18 cellular contexts compared by ENCODE assay signal in genomic region chr3:41204369-41204768, GRCh38. TPM values are rescaled to one million over a fixed set of nuclear protein-coding genes. Genes with fewer than 3 reads are reported as not detected.
DNase-seq lines count a peak whose midpoint lies in the region; ATAC-seq and TF ChIP-seq lines count a peak whose summit lies in the region.
"Had no signal": no experiment of that assay in that cellular context is flagged by ENCODE, and none has a peak within 500 bp of the region (broad histone marks: within the 10 kb centered on the region; RNA-seq: fewer than 3 reads in every experiment).

No MANE protein-coding gene starts in this region.

- intact Hi-C loops in transverse colon (cut with DNase I; ENCODE audit: low total_unique reads) = no loop called here

- H3K36me3 ChIP-seq in OCI-LY1 (ENCODE audit: insufficient read depth, low read length) (peaks cover 14% of the 10 kb centered on the region), neural progenitor cell (no peaks in the 10 kb centered on the region), transverse colon (no peaks in the 10 kb centered on the region)
- H3K36me3 ChIP-seq: tibial artery had no signal

- peaks cover 5% of the 10 kb centered on the region for H4K20me1 ChIP-seq in OCI-LY1 (ENCODE audit: insufficient read depth, low read length)
- H4K20me1 ChIP-seq in neural progenitor cell (ENCODE audit: low read depth) = peaks cover 95% of the 10 kb centered on the region

- no peaks in the 10 kb centered on the region for H3K27me3 Mint-ChIP-seq in effector memory CD8-positive, alpha-beta T cell
- no peaks in the 10 kb centered on the region for H3K27me3 Mint-ChIP-seq in neural progenitor cell (ENCODE audit: insufficient read depth, low read depth)
- H3K27me3 Mint-ChIP-seq: stimulated activated memory B cell treated with anti-CD40 and anti-IgM and Interleukin-4, amounts not matched to agents 10 μg/mL and 1 μg/mL and 100 μg/mL, for 72 hours had no signal

- ATAC-seq in effector memory CD8-positive, alpha-beta T cell (replicated peaks) = no peak
- ATAC-seq in GM21619 (IDR thresholded peaks at IDR 0.05; ENCODE audit: unreplicated experiment) = no peak
- ATAC-seq: left cardiac atrium; stimulated activated memory B cell treated with anti-CD40 and anti-IgM and Interleukin-4, amounts not matched to agents 10 μg/mL and 1 μg/mL and 100 μg/mL, for 72 hours had no signal

- H3K4me1 Mint-ChIP-seq in effector memory CD8-positive, alpha-beta T cell (ENCODE audit: low read depth in 2 of 2) = peaks cover 63 to 85% of the 10 kb centered on the region in 2 donors
- H3K4me1 Mint-ChIP-seq in neural progenitor cell = peaks cover 17% of the 10 kb centered on the region

- H3K9me3 ChIP-seq in OCI-LY1 (ENCODE audit: low read length) (no peaks in the 10 kb centered on the region), neural progenitor cell (ENCODE audit: low read depth) (no peaks in the 10 kb centered on the region), transverse colon (no peaks in the 10 kb centered on the region)
- H3K9me3 ChIP-seq: tibial artery had no signal

- DNase-seq in G401 (ENCODE audit: low spot score) (peak; percentile 33), neural progenitor cell (ENCODE audit: low spot score) (no peak), transverse colon (no peak), NCI-H446 (lab: John Stamatoyannopoulos, UW) (no peak)
- DNase-seq in effector memory CD8-positive, alpha-beta T cell = no peak
- DNase-seq: activated CD4-positive, alpha-beta T cell treated with anti-CD3 and anti-CD28 coated beads for 1 hour; activated naive CD4-positive, alpha-beta T cell treated with anti-CD3 and anti-CD28 coated beads, Interleukin-2, amount 50 U/mL, for 16 hours; DMS79; effector CD8-positive, alpha-beta T cell; left cardiac atrium; NCI-H1048; NCI-H69; tibial artery had no signal

- peak overlapping the region; percentile 40 to 49 for H3K4me3 Mint-ChIP-seq in effector memory CD8-positive, alpha-beta T cell
- H3K4me3 Mint-ChIP-seq in neural progenitor cell = no peak overlapping the region
- H3K4me3 Mint-ChIP-seq: stimulated activated memory B cell treated with anti-CD40 and anti-IgM and Interleukin-4, amounts not matched to agents 10 μg/mL and 1 μg/mL and 100 μg/mL, for 72 hours had no signal

- H3K9me3 Mint-ChIP-seq in effector memory CD8-positive, alpha-beta T cell = no peaks in the 10 kb centered on the region
- H3K9me3 Mint-ChIP-seq in neural progenitor cell = peaks cover 32% of the 10 kb centered on the region
- H3K9me3 Mint-ChIP-seq: stimulated activated memory B cell treated with anti-CD40 and anti-IgM and Interleukin-4, amounts not matched to agents 10 μg/mL and 1 μg/mL and 100 μg/mL, for 72 hours had no signal

- no peak for TF ChIP-seq POLR2A in transverse colon (IDR thresholded peaks at IDR 0.05)

- H3K9ac ChIP-seq in OCI-LY1 (ENCODE audit: low read length) (no peak overlapping the region), neural progenitor cell (no peak overlapping the region)
- H3K9ac ChIP-seq: parathyroid adenoma had no signal

- H3K4me1 ChIP-seq in OCI-LY1 (ENCODE audit: insufficient read depth, low read length, severe bottlenecking) (peaks cover 52% of the 10 kb centered on the region), neural progenitor cell (peaks cover 68% of the 10 kb centered on the region), transverse colon (peaks cover 22 to 84% (median 59%) of the 10 kb centered on the region in 4 donors)

- H3K27me3 ChIP-seq in OCI-LY1 (ENCODE audit: insufficient read depth, low read length) (no peaks in the 10 kb centered on the region), neural progenitor cell (no peaks in the 10 kb centered on the region), transverse colon (no peaks in the 10 kb centered on the region)
- H3K27me3 ChIP-seq: tibial artery had no signal

- H2AFZ ChIP-seq in OCI-LY1 (ENCODE audit: low read length) = no peak overlapping the region
- H2AFZ ChIP-seq in neural progenitor cell (replicated peaks) = no peak overlapping the region
- H2AFZ ChIP-seq: parathyroid adenoma had no signal

- H3F3A ChIP-seq in OCI-LY1 (ENCODE audit: insufficient read depth, low read length) (no peaks in the 10 kb centered on the region), neural progenitor cell (ENCODE audit: low read depth) (peaks cover 19% of the 10 kb centered on the region)

- peak overlapping the region; percentile 28; the same call in 1 of the 2 replicates for H3K4me2 ChIP-seq in OCI-LY1 (ENCODE audit: low read length)
- H3K4me2 ChIP-seq in neural progenitor cell = peak overlapping the region; percentile 92

- TF ChIP-seq EP300 in transverse colon (IDR thresholded peaks at IDR 0.05; ENCODE audit: low read depth) = no peak

- H3K4me3 ChIP-seq in OCI-LY1 (ENCODE audit: low read depth, low read length, poor library complexity, severe bottlenecking) (no peak overlapping the region), neural progenitor cell (no peak overlapping the region), transverse colon (no peak overlapping the region)
- H3K4me3 ChIP-seq: tibial artery had no signal

- TF ChIP-seq CTCF in OCI-LY1 (IDR thresholded peaks at IDR 0.05; ENCODE audit: low read length) = no peak
- TF ChIP-seq CTCF in neural progenitor cell (IDR thresholded peaks at IDR 0.05) = no peak
- TF ChIP-seq CTCF in transverse colon (IDR thresholded peaks at IDR 0.05) = no peak

- no peaks in the 10 kb centered on the region for H3K9me2 ChIP-seq in OCI-LY1 (ENCODE audit: low read depth, low read length)

- H3K79me2 ChIP-seq in OCI-LY1 (ENCODE audit: insufficient read depth, low read length) = peaks cover 94% of the 10 kb centered on the region
- peaks cover 100% of the 10 kb centered on the region for H3K79me2 ChIP-seq in neural progenitor cell (ENCODE audit: low read depth)

- no peak overlapping the region for H3K27ac Mint-ChIP-seq in effector memory CD8-positive, alpha-beta T cell
- no peak overlapping the region for H3K27ac Mint-ChIP-seq in neural progenitor cell
- H3K27ac Mint-ChIP-seq: stimulated activated memory B cell treated with anti-CD40 and anti-IgM and Interleukin-4, amounts not matched to agents 10 μg/mL and 1 μg/mL and 100 μg/mL, for 72 hours had no signal

- no peak overlapping the region for H3K27ac ChIP-seq in OCI-LY1 (ENCODE audit: low read depth, low read length, poor library complexity, severe bottlenecking)
- H3K27ac ChIP-seq in neural progenitor cell = no peak overlapping the region
- H3K27ac ChIP-seq in transverse colon = no peak overlapping the region
- H3K27ac ChIP-seq: C4-2B, parathyroid adenoma, tibial artery had no signal

- H3K36me3 Mint-ChIP-seq in effector memory CD8-positive, alpha-beta T cell (ENCODE audit: insufficient read depth) = peaks cover 9% of the 10 kb centered on the region
- peaks cover 48% of the 10 kb centered on the region for H3K36me3 Mint-ChIP-seq in neural progenitor cell

- in situ Hi-C loops in G401 (cut with HindIII; ENCODE audit: low sequenced_read_pairs) (no loop called here), transverse colon (cut with MboI; ENCODE audit: low pct_ligation_motif_present in 1 of 4, low pct_unique_long_range_greater_than_20kb in 1 of 4, low sequenced_read_pairs in 3 of 4) (loop anchor here in 2 of 4 donors (25.0 kb wide), 1 partner anchor 617 kb away; no protein-coding TSS in a partner anchor)

- 91 to 100% methylated on average over 1 of the region's 1 CpG for WGBS in transverse colon (ENCODE audit: low coverage in 1 of 2), 2 donors

RNA-seq across cellular contexts. Expression of gene CTNNB1, which starts 5.1 kb away (rescaled TPM):
- total RNA-seq in G401 (2014; rRNA removed; shearing (Covaris generic)) = 247 and 292 TPM in 2 replicates
- total RNA-seq in neural progenitor cell (ENCODE audit: low replicate concordance) (566 and 688 TPM in 2 replicates), transverse colon (100 to 1,000 TPM; 290 to 527 (median 414) TPM)
